Comparison of ENCODE assay signal across 1 cellular context in genomic region chr15:35545825-35546580, GRCh38.
TF ChIP-seq lines count a peak whose summit lies in the region.

Gene DPH6, minus strand, starts transcription at chr15:35546165. Its CDS starts 24 bp downstream, at chr15:35546141.

TF ChIP-seq in HepG2, 621 proteins besides CTCF, POLR2A, EP300 and RAD21 (continued from another document and continues in another):
- TF ChIP-seq PRDM10 (CRISPR knock-in tag; IDR thresholded peaks at IDR 0.05; ENCODE audit: low read depth) = no peak
- TF ChIP-seq ZNF687 (CRISPR knock-in tag; IDR thresholded peaks at IDR 0.05) = peak; percentile 93
- 0 out of 2 replicates have a peak, but pooled peaks have one; percentile 13 for TF ChIP-seq ZMYM3 (CRISPR knock-in tag; IDR thresholded peaks at IDR 0.05)
- 0 out of 2 replicates have a peak, but pooled peaks have one; percentile 82 for TF ChIP-seq PLSCR1 (CRISPR knock-in tag; IDR thresholded peaks at IDR 0.05; ENCODE audit: borderline replicate concordance)
- peak; percentile 50 for TF ChIP-seq RXRA (CRISPR knock-in tag; IDR thresholded peaks at IDR 0.05)
- TF ChIP-seq FOXO1 (CRISPR knock-in tag; IDR thresholded peaks at IDR 0.05) = peak; percentile 52; the same call in 1 of the 2 replicates
- TF ChIP-seq ZNF543 (CRISPR knock-in tag; IDR thresholded peaks at IDR 0.05) = peak; percentile 88
- TF ChIP-seq MXD1 (CRISPR knock-in tag; IDR thresholded peaks at IDR 0.05) = peak; percentile 80
- TF ChIP-seq RBM39 (IDR thresholded peaks at IDR 0.05; ENCODE audit: low read depth, low read length, poor library complexity, severe bottlenecking) = peak; percentile 66
- TF ChIP-seq ZNF292 (CRISPR knock-in tag; IDR thresholded peaks at IDR 0.05; ENCODE audit: borderline replicate concordance, low read depth) = 0 out of 2 replicates have a peak, but pooled peaks have one; percentile 28
- no peak for TF ChIP-seq ELK4 (CRISPR knock-in tag; IDR thresholded peaks at IDR 0.05; ENCODE audit: borderline replicate concordance)
- peak; percentile 81; the same call in 1 of the 2 replicates for TF ChIP-seq ZNF451 (CRISPR knock-in tag; IDR thresholded peaks at IDR 0.05)
- TF ChIP-seq ARID4A (CRISPR knock-in tag; IDR thresholded peaks at IDR 0.05; ENCODE audit: borderline replicate concordance) = peak; percentile 71; the same call in 1 of the 2 replicates
- peak; percentile 73; the same call in 1 of the 2 replicates for TF ChIP-seq ARID2 (CRISPR knock-in tag; IDR thresholded peaks at IDR 0.05; ENCODE audit: borderline replicate concordance)
- TF ChIP-seq ZBTB26 (CRISPR knock-in tag; IDR thresholded peaks at IDR 0.05; ENCODE audit: borderline replicate concordance) = peak; percentile 15; the same call in 1 of the 2 replicates
- TF ChIP-seq POLR2G (IDR thresholded peaks at IDR 0.05; ENCODE audit: low read depth, low read length) = peak; percentile 86
- peak; percentile 25; the same call in 1 of the 2 replicates for TF ChIP-seq GFI1 (CRISPR knock-in tag; IDR thresholded peaks at IDR 0.05; ENCODE audit: borderline replicate concordance)
- TF ChIP-seq MEF2D (CRISPR knock-in tag; IDR thresholded peaks at IDR 0.05) = peak; percentile 78
- TF ChIP-seq MEIS2 (CRISPR knock-in tag; IDR thresholded peaks at IDR 0.05) = peak; percentile 36; the same call in 1 of the 2 replicates
- TF ChIP-seq TAF15 (IDR thresholded peaks at IDR 0.05; ENCODE audit: low read depth, low read length, poor library complexity, severe bottlenecking) = peak; percentile 53
- peak; percentile 55; the same call in 1 of the 2 replicates for TF ChIP-seq IRF2 (CRISPR knock-in tag; IDR thresholded peaks at IDR 0.05)
- TF ChIP-seq KLF16 (CRISPR knock-in tag; IDR thresholded peaks at IDR 0.05) = peak in 1 of 2 experiments; percentile 41; a peak in 1 of 4 replicates
- peak; percentile 65; the same call in 1 of the 2 replicates for TF ChIP-seq CHD2 (IDR thresholded peaks at IDR 0.05; ENCODE audit: low read depth, low read length)
- no peak for TF ChIP-seq NFE2L1 (CRISPR knock-in tag; IDR thresholded peaks at IDR 0.05; ENCODE audit: borderline replicate concordance)
- peak; percentile 78; the same call in 1 of the 2 replicates for TF ChIP-seq SIN3A (IDR thresholded peaks at IDR 0.05; ENCODE audit: borderline replicate concordance, low read depth, low read length)
- no peak for TF ChIP-seq NONO (IDR thresholded peaks at IDR 0.05)
- peak; percentile 57 for TF ChIP-seq NONO (CRISPR knock-in tag; conservative IDR thresholded peaks at IDR 0.05)
- 0 out of 2 replicates have a peak, but pooled peaks have one; percentile 36 for TF ChIP-seq ETV5 (CRISPR knock-in tag; IDR thresholded peaks at IDR 0.05; ENCODE audit: borderline replicate concordance)
- peak; percentile 87; the same call in 1 of the 2 replicates for TF ChIP-seq TMF1 (CRISPR knock-in tag; IDR thresholded peaks at IDR 0.05; ENCODE audit: low read depth)
- TF ChIP-seq SALL2 (CRISPR knock-in tag; IDR thresholded peaks at IDR 0.05) = 0 out of 2 replicates have a peak, but pooled peaks have one; percentile 65
- peak; percentile 43; the same call in 1 of the 2 replicates for TF ChIP-seq ZBTB2 (CRISPR knock-in tag; IDR thresholded peaks at IDR 0.05; ENCODE audit: low read depth)
- TF ChIP-seq ESRRA (CRISPR knock-in tag; IDR thresholded peaks at IDR 0.05; ENCODE audit: low read depth) = peak; percentile 19; the same call in 1 of the 2 replicates
- TF ChIP-seq ZNF510 (CRISPR knock-in tag; IDR thresholded peaks at IDR 0.05; ENCODE audit: low read depth) = peak; percentile 32; the same call in 1 of the 2 replicates
- peak; percentile 35; the same call in 1 of the 2 replicates for TF ChIP-seq ZNF605 (CRISPR knock-in tag; IDR thresholded peaks at IDR 0.05)
- peak; percentile 97 for TF ChIP-seq ZNF331 (CRISPR knock-in tag; IDR thresholded peaks at IDR 0.05)
- no peak for TF ChIP-seq SP140L (CRISPR knock-in tag; IDR thresholded peaks at IDR 0.05; ENCODE audit: borderline replicate concordance)
- TF ChIP-seq POLR2AphosphoS5 (IDR thresholded peaks at IDR 0.05; ENCODE audit: low read depth, low read length) = peak; percentile 82
- TF ChIP-seq ZNF563 (CRISPR knock-in tag; IDR thresholded peaks at IDR 0.05) = 0 out of 2 replicates have a peak, but pooled peaks have one; percentile 79
